ENCODE assay signal across 33 cellular contexts in genomic region chr4:37734989-37735388, GRCh38. TPM values are rescaled to one million over a fixed set of nuclear protein-coding genes. Genes with fewer than 3 reads are reported as not detected.
DNase-seq lines count a peak whose midpoint lies in the region; ATAC-seq, FAIRE-seq and TF ChIP-seq lines count a peak whose summit lies in the region.
"Had no signal": no experiment of that assay in that cellular context is flagged by ENCODE, and none has a peak within 500 bp of the region (broad histone marks: within the 10 kb centered on the region; RNA-seq: fewer than 3 reads in every experiment).

No MANE protein-coding gene starts in this region.

- FAIRE-seq in HepG2 (lab: Jason Lieb, UNC): no peak
- FAIRE-seq: A204.1, A549, D721Med had no signal

- H3K27ac Mint-ChIP-seq in dendritic cell treated with granulocyte-macrophage colony-stimulating factor and Interleukin-4, amounts not matched to agents 40 ng/mL and 50 ng/mL, for 4 days: peak overlapping the region; percentile 15
- H3K27ac Mint-ChIP-seq: B cell; CD4-positive, alpha-beta memory T cell; CD4-positive, alpha-beta T cell; CD4-positive, CD25-positive, alpha-beta regulatory T cell; CD8-positive, alpha-beta memory T cell; CD8-positive, alpha-beta T cell had no signal

- TF ChIP-seq RAD21 in HepG2 (CRISPR knock-in tag; IDR thresholded peaks at IDR 0.05): no peak

- no peak overlapping the region for H3K9ac ChIP-seq in HepG2 (ENCODE audit: insufficient read depth, low read depth, low read length)
- H3K9ac ChIP-seq: BLaER1 had no signal

- no peaks in the 10 kb centered on the region for H3K27me3 Mint-ChIP-seq in dendritic cell treated with granulocyte-macrophage colony-stimulating factor and Interleukin-4, amounts not matched to agents 40 ng/mL and 50 ng/mL, for 4 days
- H3K27me3 Mint-ChIP-seq: CD4-positive, alpha-beta T cell; CD8-positive, alpha-beta memory T cell had no signal

- H3K4me1 ChIP-seq in HepG2 (ENCODE audit: insufficient read depth, low read length) (peaks cover 72% of the 10 kb centered on the region), right lobe of liver (peaks cover 0 to 13% (median 3%) of the 10 kb centered on the region in 4 donors)
- H3K4me1 ChIP-seq: A549, BE2C had no signal

- DNase-seq in HepG2 (ENCODE audit: low spot score) (no peak), right lobe of liver (no peak)
- DNase-seq: 8988T; ACHN; AML-193; BE2C; C1 segment of cervical spinal cord; Caco-2; Calu3; CD4-positive, alpha-beta memory T cell; CD4-positive, alpha-beta T cell; CD4-positive, CD25-positive, alpha-beta regulatory T cell; CD8-positive, alpha-beta memory T cell; CD8-positive, alpha-beta T cell; COR-L47; DMS 273 treated with DMSO at 0.1 percent for 48 hours; DMS153; DMS53; DMS79; DMS79 treated with DMSO at 0.1 percent for 48 hours; DND-41; EL had no signal

- no peaks in the 10 kb centered on the region for H3K9me3 Mint-ChIP-seq in dendritic cell treated with granulocyte-macrophage colony-stimulating factor and Interleukin-4, amounts not matched to agents 40 ng/mL and 50 ng/mL, for 4 days
- H3K9me3 Mint-ChIP-seq: CD4-positive, alpha-beta memory T cell; CD4-positive, alpha-beta T cell; CD8-positive, alpha-beta T cell had no signal

- POLR2A ChIA-PET in HepG2 (lab: Yijun Ruan, JAX): no interaction called here

- H3K27ac ChIP-seq in HepG2 (ENCODE audit: extremely low read length, insufficient read depth, low read length): peak overlapping the region; percentile 3
- H3K27ac ChIP-seq in right lobe of liver: no peak overlapping the region
- H3K27ac ChIP-seq: 22Rv1, A549, BLaER1, C4-2B had no signal

- peaks cover 29% of the 10 kb centered on the region for H3K4me1 Mint-ChIP-seq in dendritic cell treated with granulocyte-macrophage colony-stimulating factor and Interleukin-4, amounts not matched to agents 40 ng/mL and 50 ng/mL, for 4 days (ENCODE audit: low read depth)
- H3K4me1 Mint-ChIP-seq: CD4-positive, alpha-beta memory T cell; CD4-positive, CD25-positive, alpha-beta regulatory T cell; CD8-positive, alpha-beta memory T cell had no signal

- H3K79me2 ChIP-seq in HepG2 (ENCODE audit: insufficient read depth, low read length): no peaks in the 10 kb centered on the region

- no peak for TF ChIP-seq POLR2A in HepG2 (IDR thresholded peaks at IDR 0.05; ENCODE audit: insufficient read depth in 1 of 2, low read depth in 2 of 2, low read length in 2 of 2)
- TF ChIP-seq POLR2A in right lobe of liver (IDR thresholded peaks at IDR 0.05): no peak

- H3K9me3 ChIP-seq in HepG2 (ENCODE audit: low read length) (no peaks in the 10 kb centered on the region), right lobe of liver (no peaks in the 10 kb centered on the region)
- H3K9me3 ChIP-seq: A549; BE2C; BLaER1; BLaER1 treated with 17β-estradiol and CSF1 and Interleukin-3, amounts not matched to agents 10 nM and 100 nM; Caco-2 had no signal

- H3K4me2 ChIP-seq in HepG2 (ENCODE audit: low read depth, low read length): no peak overlapping the region
- H3K4me2 ChIP-seq: A549 had no signal

- intact Hi-C loops in HepG2 (cut with micrococcal nuclease; ENCODE audit: unreplicated experiment): no loop called here
- intact Hi-C loops in right lobe of liver (cut with DNase I): no loop called here
- intact Hi-C loops in dendritic cell treated with granulocyte-macrophage colony-stimulating factor and Interleukin-4, amounts not matched to agents 40 ng/mL and 50 ng/mL, for 4 days (cut with micrococcal nuclease): loop anchor here (5.0 kb wide), 1 partner anchor 42 kb away; no protein-coding TSS in a partner anchor

- CTCF ChIA-PET in HepG2 (lab: Yijun Ruan, JAX; ENCODE audit: low intra/inter-chr PET ratio, low total read pairs): no interaction called here

- H3K36me3 ChIP-seq in HepG2 (replicated peaks in 1 of 2; ENCODE audit: control insufficient read depth in 1 of 2, insufficient read depth in 2 of 2, low read length in 2 of 2) (no peaks in the 10 kb centered on the region), right lobe of liver (no peaks in the 10 kb centered on the region)
- H3K36me3 ChIP-seq: BE2C; BLaER1; BLaER1 treated with 17β-estradiol and CSF1 and Interleukin-3, amounts not matched to agents 10 nM and 100 nM had no signal

- H3K4me3 Mint-ChIP-seq in dendritic cell treated with granulocyte-macrophage colony-stimulating factor and Interleukin-4, amounts not matched to agents 40 ng/mL and 50 ng/mL, for 4 days: no peak overlapping the region
- H3K4me3 Mint-ChIP-seq: B cell; CD14-positive monocyte; CD4-positive, alpha-beta memory T cell; CD4-positive, alpha-beta T cell; CD4-positive, CD25-positive, alpha-beta regulatory T cell; CD8-positive, alpha-beta memory T cell; CD8-positive, alpha-beta T cell had no signal

- no peaks in the 10 kb centered on the region for H3K36me3 Mint-ChIP-seq in dendritic cell treated with granulocyte-macrophage colony-stimulating factor and Interleukin-4, amounts not matched to agents 40 ng/mL and 50 ng/mL, for 4 days (ENCODE audit: low read depth)
- H3K36me3 Mint-ChIP-seq: CD14-positive monocyte; CD4-positive, alpha-beta memory T cell; CD4-positive, CD25-positive, alpha-beta regulatory T cell; CD8-positive, alpha-beta memory T cell; CD8-positive, alpha-beta T cell had no signal

- BruUV-seq in HepG2 (replicated peaks; lab: Mats Ljungman, UMichigan): no TSS peak

- no peak overlapping the region for H2AFZ ChIP-seq in HepG2 (ENCODE audit: low read length)

- H3K27me3 ChIP-seq in HepG2 (ENCODE audit: control insufficient read depth in 1 of 2, insufficient read depth in 2 of 2, low read length in 2 of 2) (no peaks in the 10 kb centered on the region; a peak in 1 of 5 replicates), right lobe of liver (no peaks in the 10 kb centered on the region)
- H3K27me3 ChIP-seq: BE2C; BLaER1; BLaER1 treated with 17β-estradiol and CSF1 and Interleukin-3, amounts not matched to agents 10 nM and 100 nM had no signal

- in situ Hi-C loops in HepG2 (cut with HindIII; ENCODE audit: extremely low pct_ligation_motif_present, low pct_unique_long_range_greater_than_20kb): no loop called here

- H4K20me1 ChIP-seq in HepG2 (ENCODE audit: insufficient read depth, low read length): no peaks in the 10 kb centered on the region
- H4K20me1 ChIP-seq: BLaER1; BLaER1 treated with 17β-estradiol and CSF1 and Interleukin-3, amounts not matched to agents 10 nM and 100 nM had no signal

- ATAC-seq in HepG2 (peak; percentile 47; the same call in 2 of the 3 replicates), right lobe of liver (no peak), HG02885 (IDR thresholded peaks at IDR 0.05; ENCODE audit: poor library complexity, unreplicated experiment) (no peak)
- ATAC-seq: A549; CD8-positive, alpha-beta T cell had no signal

- TF ChIP-seq CTCF in HepG2 (CRISPR knock-in tag; IDR thresholded peaks at IDR 0.05) (no peak), right lobe of liver (IDR thresholded peaks at IDR 0.05) (no peak)

- H3K4me3 ChIP-seq in HepG2 (replicated peaks in 1 of 3; ENCODE audit: insufficient read depth in 1 of 3, low read depth in 2 of 3, low read length in 3 of 3) (no peak overlapping the region), right lobe of liver (no peak overlapping the region)
- H3K4me3 ChIP-seq: A549; BLaER1; BLaER1 treated with 17β-estradiol and CSF1 and Interleukin-3, amounts not matched to agents 10 nM and 100 nM had no signal

- TF ChIP-seq EP300 in HepG2 (IDR thresholded peaks at IDR 0.05; ENCODE audit: low read depth in 2 of 2, low read length in 2 of 2): no peak
- TF ChIP-seq EP300 in HepG2 (CRISPR knock-in tag; IDR thresholded peaks at IDR 0.05; ENCODE audit: borderline replicate concordance): no peak

- 80% methylated on average over 3 of the region's 3 CpGs for WGBS in HepG2 (ENCODE audit: low lambda C conversion rate)
- 89% methylated on average over 3 of the region's 3 CpGs for WGBS in right lobe of liver (ENCODE audit: insufficient coverage, low coverage, low lambda C conversion rate, missing lambda C conversion rate)

TF ChIP-seq in HepG2, 621 proteins besides CTCF, POLR2A, EP300 and RAD21 (continues in another document):
- TF ChIP-seq RBAK (CRISPR knock-in tag; IDR thresholded peaks at IDR 0.05) (peak; percentile 98), HNF4A (CRISPR knock-in tag; IDR thresholded peaks at IDR 0.05) (0 out of 2 replicates have a peak, but pooled peaks have one; percentile 8), FOXA3 (CRISPR knock-in tag; IDR thresholded peaks at IDR 0.05) (peak; percentile 46; the same call in 1 of the 2 replicates), DNMT1 (CRISPR knock-in tag; IDR thresholded peaks at IDR 0.05) (no peak), ZNF12 (CRISPR knock-in tag; IDR thresholded peaks at IDR 0.05) (peak; percentile 78), MIER2 (CRISPR knock-in tag; IDR thresholded peaks at IDR 0.05) (no peak), ISX (CRISPR knock-in tag; conservative IDR thresholded peaks at IDR 0.05) (no peak), TBL1XR1 (IDR thresholded peaks at IDR 0.05; ENCODE audit: borderline replicate concordance, low read length, partially characterized antibody) (no peak)

RNA-seq across cellular contexts. Expression of gene RELL1, which starts 48.8 kb away (rescaled TPM):
- total RNA-seq in HepG2 (2016; rRNA removed; fragmentation: Illumina TruSeq; extraction: Trizol): 40.1 and 58.4 TPM in 2 replicates
- total RNA-seq in HepG2 (2016; cell fraction: cytosol; rRNA removed; fragmentation: Illumina TruSeq; extraction: Trizol; ENCODE audit: low read depth): 124 and 130 TPM in 2 replicates
- total RNA-seq in HepG2 (2016; cell fraction: insoluble cytoplasmic fraction; rRNA removed; fragmentation: Illumina TruSeq; extraction: Trizol): 37.4 and 57.3 TPM in 2 replicates
- total RNA-seq in HepG2 (2016; cell fraction: membrane; rRNA removed; fragmentation: Illumina TruSeq; extraction: Trizol): 53.5 and 55.2 TPM in 2 replicates
- 36.9 and 45.2 TPM in 2 replicates for total RNA-seq in HepG2 (2016; cell fraction: nucleus; rRNA removed; fragmentation: Illumina TruSeq; extraction: Trizol)
- 8.4 and 11.1 TPM in 2 replicates for polyA plus RNA-seq in HepG2 (2011; rRNA removed)
- polyA plus RNA-seq in HepG2 (2011; cell fraction: cytosol; rRNA removed): 9.0 and 9.6 TPM in 2 replicates
- polyA plus RNA-seq in HepG2 (2011; cell fraction: nucleus; rRNA removed): 5.5 and 7.2 TPM in 2 replicates
- polyA plus RNA-seq in HepG2 (2012): 3.1 and 3.9 TPM in 2 replicates
- 1.5 and 2.3 TPM in 2 replicates for polyA plus RNA-seq in HepG2 (2016; cell fraction: cytosol; fragmentation: Illumina TruSeq; extraction: Trizol; ENCODE audit: low read depth)
- polyA plus RNA-seq in HepG2 (2016; cell fraction: insoluble cytoplasmic fraction; fragmentation: Illumina TruSeq; extraction: Trizol; ENCODE audit: low read depth): 6.7 and 8.9 TPM in 2 replicates
- 3.9 and 4.1 TPM in 2 replicates for polyA plus RNA-seq in HepG2 (2016; cell fraction: membrane; fragmentation: Illumina TruSeq; extraction: Trizol; ENCODE audit: low read depth)
- 13.1 and 16.3 TPM in 2 replicates for polyA plus RNA-seq in HepG2 (2016; cell fraction: nucleus; fragmentation: Illumina TruSeq; extraction: Trizol; ENCODE audit: insufficient read depth, low read depth)
- 7.8 and 39.4 TPM in 2 replicates for polyA minus RNA-seq in HepG2 (2011; rRNA and poly(A)+ RNA removed; ENCODE audit: low replicate concordance)
- 31.9 and 37.6 TPM in 2 replicates for polyA minus RNA-seq in HepG2 (2011; cell fraction: cytosol; rRNA and poly(A)+ RNA removed)
- polyA minus RNA-seq in HepG2 (2011; cell fraction: nucleus; rRNA and poly(A)+ RNA removed): 16.4 and 18.5 TPM in 2 replicates
- total RNA-seq in right lobe of liver: 10 to 100 TPM in 1 of 6 experiments, 1 to 10 TPM in 5; 5.7 to 14.6 (median 7.8) TPM
